In the genomic region with DNA sequence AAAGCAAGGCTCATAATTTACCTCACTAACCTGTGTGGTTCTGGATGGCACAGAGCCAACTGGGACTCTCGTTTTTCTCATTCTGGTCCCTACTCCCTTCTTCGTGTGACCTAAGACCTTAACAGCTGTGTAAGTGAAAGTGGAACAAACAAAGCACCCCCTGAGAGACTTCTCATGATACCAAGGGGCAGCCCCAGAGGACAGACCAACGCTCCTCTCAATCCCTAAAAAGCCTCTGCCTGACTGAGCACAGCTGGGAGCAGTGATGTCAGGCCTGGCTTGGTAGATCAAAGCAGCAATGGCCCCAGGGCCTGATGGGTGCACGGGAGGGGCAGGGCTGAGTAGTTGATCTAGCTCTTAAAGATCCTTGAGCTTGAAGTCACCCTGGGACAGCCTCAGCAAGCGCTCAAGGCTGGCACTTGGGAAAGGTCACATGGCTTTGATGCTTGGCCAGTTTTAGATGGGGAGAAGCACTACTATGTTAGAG, we compare ENCODE assay signal across 10 cellular contexts. TPM values are rescaled to one million over a fixed set of nuclear protein-coding genes. Genes with fewer than 3 reads are reported as not detected.
DNase-seq lines count a peak whose midpoint lies in the region; ATAC-seq and TF ChIP-seq lines count a peak whose summit lies in the region.
"Had no signal": no experiment of that assay in that cellular context is flagged by ENCODE, and none has a peak within 500 bp of the region (broad histone marks: within the 10 kb centered on the region; RNA-seq: fewer than 3 reads in every experiment).

No MANE protein-coding gene starts in this region.

- in situ Hi-C loops in transverse colon (cut with MboI; ENCODE audit: low pct_ligation_motif_present in 1 of 4, low pct_unique_long_range_greater_than_20kb in 1 of 4, low sequenced_read_pairs in 3 of 4) (no loop called here), G401 (cut with HindIII; ENCODE audit: low sequenced_read_pairs) (no loop called here)

- H3K27ac ChIP-seq in transverse colon: no peak overlapping the region
- H3K27ac ChIP-seq: body of pancreas had no signal

- H3K4me1 ChIP-seq in transverse colon: no peaks in the 10 kb centered on the region
- H3K4me1 ChIP-seq: body of pancreas had no signal

- TF ChIP-seq CTCF in GM12864 (IDR thresholded peaks at IDR 0.05; ENCODE audit: low read depth, low read length, missing control alignments) (no peak), transverse colon (IDR thresholded peaks at IDR 0.05) (no peak)

- no peak for TF ChIP-seq EP300 in transverse colon (IDR thresholded peaks at IDR 0.05; ENCODE audit: low read depth)

- no peak overlapping the region for H3K4me3 ChIP-seq in GM12864 (ENCODE audit: low read depth, low read length)
- H3K4me3 ChIP-seq in transverse colon: no peak overlapping the region
- H3K4me3 ChIP-seq: body of pancreas had no signal

- ATAC-seq in GM21367 (IDR thresholded peaks at IDR 0.05; ENCODE audit: unreplicated experiment) (peak; percentile 65), HG03565 (IDR thresholded peaks at IDR 0.05; ENCODE audit: unreplicated experiment) (peak; percentile 60)
- ATAC-seq: body of pancreas had no signal

- intact Hi-C loops in transverse colon (cut with DNase I; ENCODE audit: low total_unique reads): no loop called here

- H3K27me3 ChIP-seq in transverse colon: peaks cover 15% of the 10 kb centered on the region
- H3K27me3 ChIP-seq: body of pancreas had no signal

- no peak for TF ChIP-seq POLR2A in transverse colon (IDR thresholded peaks at IDR 0.05)

- 60 to 73% methylated on average over 1 to 5 of the region's 5 CpGs for WGBS in transverse colon (ENCODE audit: low coverage in 1 of 2), 2 donors

- H3K9me3 ChIP-seq in transverse colon: no peaks in the 10 kb centered on the region
- H3K9me3 ChIP-seq: body of pancreas had no signal

- no peaks in the 10 kb centered on the region for H3K36me3 ChIP-seq in transverse colon

- DNase-seq in GM12864 (ENCODE audit: low read depth) (peak; percentile 24), islet precursor cell (peak; percentile 86), NCI-H2227 (lab: John Stamatoyannopoulos, UW; ENCODE audit: unreplicated experiment) (no peak), transverse colon (no peak), DMS114 treated with DMSO at 0.1 percent for 48 hours (lab: John Stamatoyannopoulos, UW; ENCODE audit: unreplicated experiment) (no peak), G401 (ENCODE audit: low spot score) (no peak)
- DNase-seq: activated CD4-positive, alpha-beta T cell treated with anti-CD3 and anti-CD28 coated beads for 4 hours; body of pancreas had no signal

RNA-seq across cellular contexts. Expression of a gene that starts 16.2 kb away (rescaled TPM):
- total RNA-seq in transverse colon: 10 to 100 TPM; 14.2 to 52.0 (median 21.7) TPM
- 13.1 and 23.4 TPM in 2 replicates for total RNA-seq in G401 (2014; rRNA removed; shearing (Covaris generic))

Comparison
In these comparisons a context has a peak if more than half of its experiments do, and no peak if none do; other contexts are left out.
1. DNase-seq: peak in GM12864 (single experiment) and islet precursor cell (single experiment); none in NCI-H2227 (single experiment), transverse colon (single experiment), DMS114 treated with DMSO at 0.1 percent for 48 hours (single experiment) and G401 (single experiment).